10 cellular contexts compared by ENCODE assay signal in the genomic region with DNA sequence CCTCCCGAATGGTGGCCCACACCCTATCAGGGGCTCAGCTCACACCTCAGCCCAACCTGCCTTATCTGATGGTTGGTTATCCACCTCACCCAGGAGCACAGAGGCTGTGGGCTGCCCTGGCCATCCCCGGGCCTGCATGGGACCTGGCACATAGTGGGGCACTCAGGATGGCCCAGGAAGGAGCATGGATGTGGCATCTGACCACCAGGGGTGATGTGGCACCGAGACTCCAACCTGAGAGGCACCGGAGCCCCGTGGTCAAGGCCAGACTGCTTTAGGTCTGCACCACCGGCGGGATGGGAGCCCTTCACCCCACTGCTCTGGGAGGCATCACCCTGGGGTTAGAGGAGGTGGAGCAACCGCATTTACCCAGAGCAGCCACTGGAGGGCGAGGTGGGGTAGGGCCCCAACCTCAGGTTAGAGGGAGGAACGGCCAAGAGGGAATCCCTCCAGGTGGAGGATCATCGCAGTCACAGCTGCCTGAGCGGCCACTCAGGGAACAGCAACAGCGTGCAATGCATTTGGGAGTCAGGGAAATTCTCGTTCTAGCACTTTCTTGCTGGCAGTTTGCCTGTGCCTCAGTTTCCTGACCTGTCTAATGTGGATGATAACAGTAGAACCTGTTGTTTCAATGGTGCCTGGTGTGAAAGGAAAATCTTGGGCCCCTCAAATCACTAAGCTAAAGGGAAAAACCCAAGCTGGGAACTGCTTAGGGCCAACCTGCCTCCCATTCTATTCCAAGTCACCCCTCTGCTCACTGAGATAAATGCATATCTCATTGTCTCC. TPM values are rescaled to one million over a fixed set of nuclear protein-coding genes. Genes with fewer than 3 reads are reported as not detected.
DNase-seq lines count a peak whose midpoint lies in the region; ATAC-seq lines count a peak whose summit lies in the region.
"Had no signal": no experiment of that assay in that cellular context is flagged by ENCODE, and none has a peak within 500 bp of the region (broad histone marks: within the 10 kb centered on the region; RNA-seq: fewer than 3 reads in every experiment).

No MANE protein-coding gene starts in this region.

- ATAC-seq in activated naive CD8-positive, alpha-beta T cell treated with anti-CD3 and anti-CD28 coated beads, Interleukin-2, amount 10 ng/mL, durations not matched to agents 7 days and 5 days (ENCODE audit: low read depth): peak; percentile 79
- ATAC-seq in HG02588 (IDR thresholded peaks at IDR 0.05; ENCODE audit: unreplicated experiment): no peak
- ATAC-seq in GM21447 (IDR thresholded peaks at IDR 0.05; ENCODE audit: unreplicated experiment): no peak

- no peak overlapping the region for H3K4me3 Mint-ChIP-seq in activated naive CD8-positive, alpha-beta T cell treated with anti-CD3 and anti-CD28 coated beads, Interleukin-2, amount 10 ng/mL, durations not matched to agents 7 days and 5 days
- H3K4me3 Mint-ChIP-seq: activated naive CD4-positive, alpha-beta T cell treated with anti-CD3 and anti-CD28 coated beads, Interleukin-2, amount 50 U/mL, for 24 hours; stimulated activated naive CD8-positive, alpha-beta T cell treated with anti-CD3 and anti-CD28 coated beads, Interleukin-15, Interleukin-2, amounts not matched to agents 100 ng/mL and 50 ng/mL, for 24 hours had no signal

- POLR2A ChIA-PET in activated naive CD8-positive, alpha-beta T cell treated with anti-CD3 and anti-CD28 coated beads, Interleukin-2, amount 10 ng/mL, durations not matched to agents 7 days and 5 days (lab: Charles Lee): no interaction called here

- H3K9me3 Mint-ChIP-seq in activated naive CD8-positive, alpha-beta T cell treated with anti-CD3 and anti-CD28 coated beads, Interleukin-2, amount 10 ng/mL, durations not matched to agents 7 days and 5 days: peaks cover 4% of the 10 kb centered on the region

- H3K27ac Mint-ChIP-seq in activated naive CD8-positive, alpha-beta T cell treated with anti-CD3 and anti-CD28 coated beads, Interleukin-2, amount 10 ng/mL, durations not matched to agents 7 days and 5 days: no peak overlapping the region
- H3K27ac Mint-ChIP-seq: activated naive CD4-positive, alpha-beta T cell treated with anti-CD3 and anti-CD28 coated beads, Interleukin-2, amount 50 U/mL, for 24 hours; stimulated activated naive CD8-positive, alpha-beta T cell treated with anti-CD3 and anti-CD28 coated beads, Interleukin-15, Interleukin-2, amounts not matched to agents 100 ng/mL and 50 ng/mL, for 24 hours had no signal

- peaks cover 8% of the 10 kb centered on the region for H3K36me3 Mint-ChIP-seq in activated naive CD8-positive, alpha-beta T cell treated with anti-CD3 and anti-CD28 coated beads, Interleukin-2, amount 10 ng/mL, durations not matched to agents 7 days and 5 days

- peak; percentile 68 for DNase-seq in activated CD4-positive, alpha-beta T cell treated with anti-CD3 and anti-CD28 coated beads for 48 hours
- no peak for DNase-seq in activated CD4-positive, alpha-beta T cell treated with anti-CD3 and anti-CD28 coated beads for 4 hours
- DNase-seq in NCI-H748 treated with DMSO at 0.1 percent for 48 hours (lab: John Stamatoyannopoulos, UW): peak; percentile 38
- peak; percentile 65 for DNase-seq in activated naive CD8-positive, alpha-beta T cell treated with anti-CD3 and anti-CD28 coated beads, Interleukin-2, amount 10 ng/mL, durations not matched to agents 7 days and 5 days
- DNase-seq in iPS DF 19.7 (ENCODE audit: low read depth, low spot score): peak; percentile 68
- DNase-seq in stimulated activated CD4-positive, alpha-beta T cell treated with anti-CD3 and anti-CD28 coated beads, Interleukin-2, amount 100 ng/mL, for 24 hours: peak; percentile 33 to 54

- peaks cover 4% of the 10 kb centered on the region for H3K4me1 Mint-ChIP-seq in activated naive CD8-positive, alpha-beta T cell treated with anti-CD3 and anti-CD28 coated beads, Interleukin-2, amount 10 ng/mL, durations not matched to agents 7 days and 5 days

- H3K27me3 Mint-ChIP-seq in activated naive CD8-positive, alpha-beta T cell treated with anti-CD3 and anti-CD28 coated beads, Interleukin-2, amount 10 ng/mL, durations not matched to agents 7 days and 5 days: no peaks in the 10 kb centered on the region
- H3K27me3 Mint-ChIP-seq: activated naive CD4-positive, alpha-beta T cell treated with anti-CD3 and anti-CD28 coated beads, Interleukin-2, amount 50 U/mL, for 24 hours; stimulated activated naive CD8-positive, alpha-beta T cell treated with anti-CD3 and anti-CD28 coated beads, Interleukin-15, Interleukin-2, amounts not matched to agents 100 ng/mL and 50 ng/mL, for 24 hours had no signal

RNA-seq across cellular contexts. Expression of a gene that starts 52.9 kb away (rescaled TPM):
- total RNA-seq in activated naive CD8-positive, alpha-beta T cell treated with anti-CD3 and anti-CD28 coated beads, Interleukin-2, amount 10 ng/mL, durations not matched to agents 7 days and 5 days: 100 to 1,000 TPM; 100 to 111 TPM

RNA-seq across cellular contexts. Expression of a gene that starts 55.0 kb away (rescaled TPM):
- total RNA-seq in activated naive CD8-positive, alpha-beta T cell treated with anti-CD3 and anti-CD28 coated beads, Interleukin-2, amount 10 ng/mL, durations not matched to agents 7 days and 5 days: 10 to 100 TPM; 13.0 to 13.2 TPM

Comparison
In these comparisons a context has a peak if more than half of its experiments do, and no peak if none do; other contexts are left out.
1. DNase-seq: peak in activated CD4-positive, alpha-beta T cell treated with anti-CD3 and anti-CD28 coated beads for 48 hours (single experiment), NCI-H748 treated with DMSO at 0.1 percent for 48 hours (single experiment), activated naive CD8-positive, alpha-beta T cell treated with anti-CD3 and anti-CD28 coated beads, Interleukin-2, amount 10 ng/mL, durations not matched to agents 7 days and 5 days (single experiment), iPS DF 19.7 (single experiment) and stimulated activated CD4-positive, alpha-beta T cell treated with anti-CD3 and anti-CD28 coated beads, Interleukin-2, amount 100 ng/mL, for 24 hours (2 of 2); none in activated CD4-positive, alpha-beta T cell treated with anti-CD3 and anti-CD28 coated beads for 4 hours (0 of 2).